In the genomic region with DNA sequence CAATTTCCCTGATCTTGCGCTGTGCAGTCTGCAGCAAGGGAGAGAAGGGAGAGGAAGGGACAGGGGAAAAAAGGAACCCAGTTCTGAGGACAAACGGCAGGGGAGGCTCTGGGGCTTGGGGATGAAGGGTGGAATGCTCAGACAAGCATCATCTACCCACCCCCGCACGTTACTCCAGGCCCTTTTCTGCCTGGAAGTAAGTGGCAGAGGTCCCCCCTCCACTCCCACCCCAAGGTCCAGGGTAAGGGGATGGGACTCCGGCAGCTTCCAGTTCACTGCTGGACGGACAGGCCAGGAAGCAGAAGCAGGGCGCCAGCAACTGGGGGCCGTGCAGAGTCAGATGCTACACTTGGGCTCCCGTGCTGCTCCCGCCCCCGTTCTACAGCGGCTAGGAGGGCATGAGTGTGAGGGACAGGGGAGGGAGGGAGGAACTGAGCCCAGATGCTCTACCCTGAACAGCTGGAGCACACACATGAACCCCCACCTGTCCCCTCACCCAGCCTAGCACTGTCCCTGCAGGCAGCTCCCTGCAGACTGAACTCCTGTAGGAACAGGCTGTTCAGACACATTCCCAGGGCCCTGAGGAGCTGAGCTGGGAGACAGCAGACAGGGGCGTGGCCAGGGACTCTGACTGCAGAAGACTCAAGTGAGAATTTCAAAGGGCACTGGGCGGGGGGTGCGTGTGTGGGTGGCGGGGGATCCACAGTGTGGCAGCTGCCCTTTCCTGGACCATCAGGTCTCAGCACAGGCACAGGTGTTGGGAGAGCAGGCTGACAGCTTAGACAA, we compare ENCODE assay signal across 14 cellular contexts. TPM values are rescaled to one million over a fixed set of nuclear protein-coding genes. Genes with fewer than 3 reads are reported as not detected.
A peak's percentile ranks its signal among the peaks of the same experiment; 100 is the strongest.
DNase-seq lines count a peak whose midpoint lies in the region; ATAC-seq and TF ChIP-seq lines count a peak whose summit lies in the region.
"Had no signal": no experiment of that assay in that cellular context is flagged by ENCODE, and none has a peak within 500 bp of the region (broad histone marks: within the 10 kb centered on the region; RNA-seq: fewer than 3 reads in every experiment).

No MANE protein-coding gene starts in this region.

- H3K9me3 Mint-ChIP-seq in stimulated activated naive CD8-positive, alpha-beta T cell treated with anti-CD3 and anti-CD28 coated beads, Interleukin-15, amount 100 ng/mL, for 72 hours, result no peaks in the 10 kb centered on the region
- H3K9me3 Mint-ChIP-seq: activated CD4-positive, alpha-beta T cell treated with anti-CD3 and anti-CD28 coated beads, Interleukin-2, amount 10 ng/mL, durations not matched to agents 24 days and 14 days had no signal

- H3K27me3 ChIP-seq in foreskin keratinocyte, result no peaks in the 10 kb centered on the region
- H3K27me3 ChIP-seq: ovary had no signal

- no peaks in the 10 kb centered on the region for H3K4me1 Mint-ChIP-seq in stimulated activated naive CD8-positive, alpha-beta T cell treated with anti-CD3 and anti-CD28 coated beads, Interleukin-15, amount 100 ng/mL, for 72 hours
- H3K4me1 Mint-ChIP-seq: activated CD4-positive, alpha-beta T cell treated with anti-CD3 and anti-CD28 coated beads, Interleukin-2, amount 10 ng/mL, durations not matched to agents 24 days and 14 days had no signal

- ATAC-seq in stimulated activated naive CD8-positive, alpha-beta T cell treated with anti-CD3 and anti-CD28 coated beads, Interleukin-15, amount 100 ng/mL, for 72 hours, result peak; percentile 44
- no peak for ATAC-seq in stimulated activated naive CD8-positive, alpha-beta T cell treated with anti-CD3 and anti-CD28 coated beads, Interleukin-15, Interleukin-2, amounts not matched to agents 100 U/mL and 50 U/mL, for 24 hours
- no peak for ATAC-seq in HG03135 (IDR thresholded peaks at IDR 0.05; ENCODE audit: unreplicated experiment)
- no peak for ATAC-seq in foreskin keratinocyte
- ATAC-seq: left cardiac atrium had no signal

- TF ChIP-seq CTCF in foreskin keratinocyte (conservative IDR thresholded peaks at IDR 0.05), result no peak

- no peaks in the 10 kb centered on the region for H3K4me1 ChIP-seq in foreskin keratinocyte

- no peak overlapping the region for H3K27ac ChIP-seq in foreskin keratinocyte
- H3K27ac ChIP-seq in caudate nucleus (ENCODE audit: low read depth, low read length), result no peak overlapping the region
- H3K27ac ChIP-seq: ovary had no signal

- DNase-seq in stimulated activated naive CD8-positive, alpha-beta T cell treated with anti-CD3 and anti-CD28 coated beads, Interleukin-15, amount 100 ng/mL, for 72 hours, result no peak
- DNase-seq in stimulated activated naive CD8-positive, alpha-beta T cell treated with anti-CD3 and anti-CD28 coated beads, Interleukin-15, Interleukin-2, amounts not matched to agents 100 U/mL and 50 U/mL, for 24 hours, result no peak
- DNase-seq in SK-N-DZ (ENCODE audit: low spot score) (peak; percentile 31), iris pigment epithelial cell (ENCODE audit: low read depth) (peak; percentile 51), foreskin keratinocyte (no peak), caudate nucleus (lab: John Stamatoyannopoulos, UW) (no peak), T-helper 2 cell (no peak)
- DNase-seq: activated CD4-positive, alpha-beta T cell treated with anti-CD3 and anti-CD28 coated beads, Interleukin-2, amount 10 ng/mL, durations not matched to agents 24 days and 14 days; activated gamma-delta T cell; left cardiac atrium; NK-92 treated with Interleukin-12 subunit alpha and Interleukin-12 subunit beta, amount 100 ng/mL, for 24 hours; ovary; stimulated activated CD4-positive, alpha-beta T cell treated with anti-CD3 and anti-CD28 coated beads, Interleukin-1b, Interleukin-23, amount 100 ng/mL, for 48 hours had no signal

- peaks cover 30% of the 10 kb centered on the region for H3K27me3 Mint-ChIP-seq in stimulated activated naive CD8-positive, alpha-beta T cell treated with anti-CD3 and anti-CD28 coated beads, Interleukin-15, amount 100 ng/mL, for 72 hours

- no peak overlapping the region for H3K4me3 Mint-ChIP-seq in stimulated activated naive CD8-positive, alpha-beta T cell treated with anti-CD3 and anti-CD28 coated beads, Interleukin-15, amount 100 ng/mL, for 72 hours
- H3K4me3 Mint-ChIP-seq: activated CD4-positive, alpha-beta T cell treated with anti-CD3 and anti-CD28 coated beads, Interleukin-2, amount 10 ng/mL, durations not matched to agents 24 days and 14 days had no signal

- no peak overlapping the region for H3K27ac Mint-ChIP-seq in stimulated activated naive CD8-positive, alpha-beta T cell treated with anti-CD3 and anti-CD28 coated beads, Interleukin-15, amount 100 ng/mL, for 72 hours
- H3K27ac Mint-ChIP-seq: activated CD4-positive, alpha-beta T cell treated with anti-CD3 and anti-CD28 coated beads, Interleukin-2, amount 10 ng/mL, durations not matched to agents 24 days and 14 days had no signal

RNA-seq across cellular contexts. Expression of gene SENP2, which starts 59.7 kb away (rescaled TPM):
- 29.9 and 32.3 TPM in 2 replicates for polyA plus RNA-seq in SK-N-DZ (2014; cell fraction: cytosol; rRNA removed)
- 12.8 and 13.4 TPM in 2 replicates for polyA plus RNA-seq in SK-N-DZ (2014; cell fraction: nucleus; rRNA removed)
- 30.7 and 33.4 TPM in 2 replicates for total RNA-seq in foreskin keratinocyte
- polyA plus RNA-seq in foreskin keratinocyte, result 7.4 and 9.0 TPM in 2 replicates

Comparison
In these comparisons a context has a peak if more than half of its experiments do, and no peak if none do; other contexts are left out.
1. DNase-seq: peak in SK-N-DZ (single experiment) and iris pigment epithelial cell (single experiment); none in stimulated activated naive CD8-positive, alpha-beta T cell treated with anti-CD3 and anti-CD28 coated beads, Interleukin-15, amount 100 ng/mL, for 72 hours (0 of 2), stimulated activated naive CD8-positive, alpha-beta T cell treated with anti-CD3 and anti-CD28 coated beads, Interleukin-15, Interleukin-2, amounts not matched to agents 100 U/mL and 50 U/mL, for 24 hours (single experiment), foreskin keratinocyte (0 of 2), caudate nucleus (0 of 61) and T-helper 2 cell (0 of 5).